ENCODE assay signal across 6 cellular contexts in the genomic region with DNA sequence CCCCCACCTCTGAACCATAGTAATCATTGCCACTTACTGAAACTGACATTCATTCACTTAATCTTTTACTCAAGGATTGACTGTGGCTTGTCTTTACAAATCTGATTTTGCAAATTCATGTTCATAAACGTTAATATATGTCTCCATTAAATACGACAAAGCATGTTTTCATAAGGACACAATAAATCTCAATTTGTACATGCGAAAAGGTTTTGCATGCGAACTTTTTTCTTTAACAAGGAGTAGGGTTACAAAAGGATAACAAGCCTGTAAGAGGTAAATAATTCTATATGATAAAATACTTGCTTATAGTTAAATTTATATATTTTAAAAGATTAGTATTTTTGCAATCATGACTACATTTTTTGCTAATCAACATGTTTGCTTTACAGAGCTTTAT.
"Had no signal": no experiment of that assay in that cellular context is flagged by ENCODE, and none has a peak within 500 bp of the region (broad histone marks: within the 10 kb centered on the region; RNA-seq: fewer than 3 reads in every experiment).

No MANE protein-coding gene starts in this region.

- H3K4me3 ChIP-seq: K562 had no signal

- H3K27ac ChIP-seq: HL-60, KMS-11 had no signal

- DNase-seq: IMR-90, KBM-7, KG1 had no signal
